ENCODE assay signal across 14 cellular contexts in the genomic region with DNA sequence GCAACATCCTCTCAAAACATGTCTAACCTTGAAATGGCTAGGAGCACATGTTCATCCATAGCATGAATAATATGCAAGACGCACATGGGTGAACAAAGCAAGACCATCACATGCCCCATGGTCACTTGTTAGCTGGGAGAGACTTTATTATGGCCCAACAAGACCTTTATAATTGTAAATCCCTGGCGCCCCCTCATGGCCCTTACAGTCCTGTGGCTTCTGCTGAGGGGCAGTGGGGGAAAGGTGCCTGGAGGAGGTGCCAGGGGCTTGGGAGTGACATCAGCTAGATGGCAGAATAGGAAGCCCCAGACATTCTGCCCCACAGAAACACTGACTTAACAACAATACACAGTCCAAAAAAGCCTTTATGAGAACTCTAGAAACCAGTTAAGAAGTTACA. TPM values are rescaled to one million over a fixed set of nuclear protein-coding genes. Genes with fewer than 3 reads are reported as not detected.
DNase-seq lines count a peak whose midpoint lies in the region; ATAC-seq and TF ChIP-seq lines count a peak whose summit lies in the region.
"Had no signal": no experiment of that assay in that cellular context is flagged by ENCODE, and none has a peak within 500 bp of the region (broad histone marks: within the 10 kb centered on the region; RNA-seq: fewer than 3 reads in every experiment).

No MANE protein-coding gene starts in this region.

- 41% methylated on average over 2 of the region's 2 CpGs; no CpG with 5 or more reads in 1 of the 2 donors for WGBS in transverse colon (ENCODE audit: low coverage in 1 of 2), 2 donors

- H2AFZ ChIP-seq in HCT116 (ENCODE audit: low read depth, low read length, poor library complexity, severe bottlenecking) (no peak overlapping the region), neural progenitor cell (replicated peaks) (no peak overlapping the region)
- H2AFZ ChIP-seq: parathyroid adenoma had no signal

- no TSS peak for BruUV-seq in HCT116 (replicated peaks; lab: Mats Ljungman, UMichigan)

- H3K4me1 Mint-ChIP-seq in neural progenitor cell = no peaks in the 10 kb centered on the region

- peak; percentile 22; the same call in 1 of the 2 replicates for TF ChIP-seq RAD21 in HCT116 (IDR thresholded peaks at IDR 0.05; ENCODE audit: low read depth)

- peaks cover 5% of the 10 kb centered on the region for H3K27me3 Mint-ChIP-seq in neural progenitor cell (ENCODE audit: insufficient read depth, low read depth)

- DNase-seq in NCI-H510A (lab: John Stamatoyannopoulos, UW) = peak; percentile 10
- no peak for DNase-seq in NCI-H510A treated with DMSO at 0.1 percent for 48 hours (lab: John Stamatoyannopoulos, UW)
- DNase-seq in HCT116 (ENCODE audit: low read depth, low spot score) = no peak
- no peak for DNase-seq in epithelial cell of proximal tubule (ENCODE audit: low read depth)
- DNase-seq in neural progenitor cell (ENCODE audit: low spot score) = peak; percentile 68
- no peak for DNase-seq in middle frontal gyrus (ENCODE audit: extremely low spot score, low spot score)
- no peak for DNase-seq in transverse colon
- no peak for DNase-seq in mucosa of descending colon
- DNase-seq: activated CD4-positive, alpha-beta T cell treated with anti-CD3 and anti-CD28 coated beads, Interleukin-2, amount 50 U/mL, for 1 hour; NCI-H2171; Peyer's patch had no signal

- H4K20me1 ChIP-seq in HCT116 (ENCODE audit: insufficient read depth) = no peaks in the 10 kb centered on the region
- H4K20me1 ChIP-seq in neural progenitor cell (ENCODE audit: low read depth) = no peaks in the 10 kb centered on the region

- in situ Hi-C loops in transverse colon (cut with MboI; ENCODE audit: low pct_ligation_motif_present in 1 of 4, low pct_unique_long_range_greater_than_20kb in 1 of 4, low sequenced_read_pairs in 3 of 4) = no loop called here

- TF ChIP-seq POLR2A in HCT116 (IDR thresholded peaks at IDR 0.05; ENCODE audit: borderline replicate concordance, extremely low read depth, insufficient read depth, insufficient read length) (no peak), transverse colon (IDR thresholded peaks at IDR 0.05) (no peak)

- H3K27me3 ChIP-seq in HCT116 (ENCODE audit: insufficient read depth, low read length) (peaks cover 11% of the 10 kb centered on the region; the same call in 1 of the 2 replicates), neural progenitor cell (no peaks in the 10 kb centered on the region), transverse colon (no peaks in the 10 kb centered on the region)
- H3K27me3 ChIP-seq: Peyer's patch had no signal

- POLR2A ChIA-PET in HCT116 (lab: Charles Lee) = no interaction called here

- H3K36me3 Mint-ChIP-seq in neural progenitor cell = no peaks in the 10 kb centered on the region

- TF ChIP-seq CTCF in HCT116 (IDR thresholded peaks at IDR 0.05 in 2 of 3, conservative IDR thresholded peaks at IDR 0.05 in 1 of 3; ENCODE audit: borderline replicate concordance in 1 of 3, insufficient read depth in 1 of 3, low read depth in 2 of 3, low read length in 2 of 3) (peak in 2 of 3 experiments; percentile 13 to 25; a peak in 2 of 6 replicates), epithelial cell of proximal tubule (conservative IDR thresholded peaks at IDR 0.05; ENCODE audit: low read depth, low read length) (peak; percentile 11), neural progenitor cell (IDR thresholded peaks at IDR 0.05) (peak; percentile 34), transverse colon (IDR thresholded peaks at IDR 0.05) (no peak), mucosa of descending colon (IDR thresholded peaks at IDR 0.05) (no peak)

- H3K79me2 ChIP-seq in HCT116 (ENCODE audit: insufficient read depth, low read length) (no peaks in the 10 kb centered on the region), neural progenitor cell (ENCODE audit: low read depth) (no peaks in the 10 kb centered on the region)
- H3K79me2 ChIP-seq: parathyroid adenoma had no signal

- H3K9me2 ChIP-seq in HCT116 (ENCODE audit: insufficient read depth) = no peaks in the 10 kb centered on the region

- no peaks in the 10 kb centered on the region for H3K9me3 ChIP-seq in HCT116 (ENCODE audit: control insufficient read depth in 1 of 2, insufficient read depth in 1 of 2, low read depth in 1 of 2, low read length in 2 of 2)
- H3K9me3 ChIP-seq in neural progenitor cell (ENCODE audit: low read depth) = peaks cover 4% of the 10 kb centered on the region
- H3K9me3 ChIP-seq in transverse colon = peaks cover 11 to 12% of the 10 kb centered on the region in 2 donors
- H3K9me3 ChIP-seq in mucosa of descending colon = peaks cover 11% of the 10 kb centered on the region
- H3K9me3 ChIP-seq: Peyer's patch had no signal

- no peak overlapping the region for H3K4me2 ChIP-seq in HCT116 (ENCODE audit: low read length)
- H3K4me2 ChIP-seq in neural progenitor cell = no peak overlapping the region

- H3K4me1 ChIP-seq in HCT116 (ENCODE audit: control insufficient read depth in 1 of 2, insufficient read depth in 2 of 2, low read length in 2 of 2) (no peaks in the 10 kb centered on the region), neural progenitor cell (no peaks in the 10 kb centered on the region), transverse colon (no peaks in the 10 kb centered on the region), mucosa of descending colon (ENCODE audit: low read depth) (no peaks in the 10 kb centered on the region)
- H3K4me1 ChIP-seq: parathyroid adenoma, Peyer's patch had no signal

- H3K27ac ChIP-seq in HCT116 (ENCODE audit: low read depth, low read length) (no peak overlapping the region), neural progenitor cell (no peak overlapping the region), transverse colon (no peak overlapping the region)
- H3K27ac ChIP-seq: coronary artery, parathyroid adenoma, Peyer's patch had no signal

- ATAC-seq in HCT116 (peak; percentile 60), mucosa of descending colon (no peak)

- H3K27ac Mint-ChIP-seq in neural progenitor cell = no peak overlapping the region
- H3K27ac Mint-ChIP-seq: T-helper 2 cell treated with Interferon-gamma antibody and Interleukin-4, amounts not matched to agents 5 μg/mL and 100 μg/mL, for 36 hours had no signal

- intact Hi-C loops in HCT116 (cut with micrococcal nuclease) = no loop called here
- intact Hi-C loops in transverse colon (cut with DNase I; ENCODE audit: low total_unique reads) = no loop called here
- intact Hi-C loops in mucosa of descending colon (cut with DNase I, micrococcal nuclease) = no loop called here

- no peaks in the 10 kb centered on the region for H3F3A ChIP-seq in neural progenitor cell (ENCODE audit: low read depth)

- H3K4me3 ChIP-seq in HCT116 (replicated peaks in 1 of 2; ENCODE audit: low read depth in 1 of 2, low read length in 2 of 2) (no peak overlapping the region), epithelial cell of proximal tubule (ENCODE audit: low read depth, low read length) (no peak overlapping the region), neural progenitor cell (no peak overlapping the region), transverse colon (no peak overlapping the region), mucosa of descending colon (no peak overlapping the region)
- H3K4me3 ChIP-seq: coronary artery, Peyer's patch had no signal

- CTCF ChIA-PET in HCT116 (lab: Charles Lee) = interaction anchor here (1.2 to 2.2 kb wide), 5 partner anchors 378 to 629 kb away, joined by 3 to 12 read pairs (median 5); no protein-coding TSS in a partner anchor

- H3K4me3 Mint-ChIP-seq in neural progenitor cell = no peak overlapping the region
- H3K4me3 Mint-ChIP-seq: T-helper 2 cell treated with Interferon-gamma antibody and Interleukin-4, amounts not matched to agents 5 μg/mL and 100 μg/mL, for 36 hours had no signal

- H3K36me3 ChIP-seq in HCT116 (ENCODE audit: control insufficient read depth in 1 of 2, insufficient read depth in 2 of 2, low read length in 2 of 2) = no peaks in the 10 kb centered on the region
- no peaks in the 10 kb centered on the region for H3K36me3 ChIP-seq in neural progenitor cell
- H3K36me3 ChIP-seq in transverse colon = no peaks in the 10 kb centered on the region
- no peaks in the 10 kb centered on the region for H3K36me3 ChIP-seq in mucosa of descending colon (ENCODE audit: low read depth)
- H3K36me3 ChIP-seq: Peyer's patch had no signal

- no peak overlapping the region for H3K9ac ChIP-seq in HCT116 (ENCODE audit: low read length)
- no peak overlapping the region for H3K9ac ChIP-seq in neural progenitor cell
- H3K9ac ChIP-seq: parathyroid adenoma had no signal

- TF ChIP-seq EP300 in transverse colon (IDR thresholded peaks at IDR 0.05; ENCODE audit: low read depth) = no peak

- H3K9me3 Mint-ChIP-seq in neural progenitor cell = peaks cover 19% of the 10 kb centered on the region
- H3K9me3 Mint-ChIP-seq: T-helper 2 cell treated with Interferon-gamma antibody and Interleukin-4, amounts not matched to agents 5 μg/mL and 100 μg/mL, for 36 hours had no signal

- RAD21 ChIA-PET in HCT116 (lab: Charles Lee; ENCODE audit: low non-redundant PET in 1 of 2, low total read pairs in 2 of 2, uncharacterized antibody in 2 of 2, unreplicated experiment in 2 of 2) = no interaction called here

TF ChIP-seq in HCT116, 20 proteins besides CTCF, POLR2A, EP300 and RAD21 (continues in another document):
- TF ChIP-seq YY1 (IDR thresholded peaks at IDR 0.05; ENCODE audit: extremely low read depth, insufficient replicate concordance, low read depth, low read length) (no peak), ELF1 (IDR thresholded peaks at IDR 0.05; ENCODE audit: borderline replicate concordance, low read depth) (no peak), EZH2 (IDR thresholded peaks at IDR 0.05) (no peak), ZNF274 (IDR thresholded peaks at IDR 0.05; ENCODE audit: low read depth, low read length) (no peak), MAX (IDR thresholded peaks at IDR 0.05) (no peak), ATF3 (IDR thresholded peaks at IDR 0.05) (no peak), SP1 (IDR thresholded peaks at IDR 0.05; ENCODE audit: low read depth) (no peak), SIN3A (IDR thresholded peaks at IDR 0.05; ENCODE audit: low read depth) (no peak)

RNA-seq across cellular contexts. Expression of gene CSMD2, which starts 51.7 kb away (rescaled TPM):
- total RNA-seq in HCT116 (2021; ENCODE audit: unreplicated experiment) (0.22 TPM), epithelial cell of proximal tubule (0.07 and 0.98 TPM in 2 replicates), neural progenitor cell (ENCODE audit: low replicate concordance) (2.6 and 3.5 TPM in 2 replicates), transverse colon (under 1 TPM in 3 of 4 donors, not detected in 1; 0.16 to 1.00 (median 0.27) TPM), mucosa of descending colon (under 1 TPM; 0.12 to 0.41 (median 0.28) TPM)
- polyA plus RNA-seq in HCT116 (2012) = 0.14 TPM in 1 of 2 replicates, not detected in the other

Comparison
In these comparisons a context has a peak if more than half of its experiments do, and no peak if none do; other contexts are left out.
1. DNase-seq: peak in NCI-H510A (single experiment) and neural progenitor cell (single experiment); none in NCI-H510A treated with DMSO at 0.1 percent for 48 hours (single experiment), HCT116 (single experiment), epithelial cell of proximal tubule (single experiment), middle frontal gyrus (single experiment), transverse colon (single experiment) and mucosa of descending colon (0 of 3).
2. CTCF ChIP-seq: peak in HCT116 (2 of 3), epithelial cell of proximal tubule (single experiment) and neural progenitor cell (single experiment); none in transverse colon (0 of 5) and mucosa of descending colon (single experiment).